8 cellular contexts compared by ENCODE assay signal in the genomic region with DNA sequence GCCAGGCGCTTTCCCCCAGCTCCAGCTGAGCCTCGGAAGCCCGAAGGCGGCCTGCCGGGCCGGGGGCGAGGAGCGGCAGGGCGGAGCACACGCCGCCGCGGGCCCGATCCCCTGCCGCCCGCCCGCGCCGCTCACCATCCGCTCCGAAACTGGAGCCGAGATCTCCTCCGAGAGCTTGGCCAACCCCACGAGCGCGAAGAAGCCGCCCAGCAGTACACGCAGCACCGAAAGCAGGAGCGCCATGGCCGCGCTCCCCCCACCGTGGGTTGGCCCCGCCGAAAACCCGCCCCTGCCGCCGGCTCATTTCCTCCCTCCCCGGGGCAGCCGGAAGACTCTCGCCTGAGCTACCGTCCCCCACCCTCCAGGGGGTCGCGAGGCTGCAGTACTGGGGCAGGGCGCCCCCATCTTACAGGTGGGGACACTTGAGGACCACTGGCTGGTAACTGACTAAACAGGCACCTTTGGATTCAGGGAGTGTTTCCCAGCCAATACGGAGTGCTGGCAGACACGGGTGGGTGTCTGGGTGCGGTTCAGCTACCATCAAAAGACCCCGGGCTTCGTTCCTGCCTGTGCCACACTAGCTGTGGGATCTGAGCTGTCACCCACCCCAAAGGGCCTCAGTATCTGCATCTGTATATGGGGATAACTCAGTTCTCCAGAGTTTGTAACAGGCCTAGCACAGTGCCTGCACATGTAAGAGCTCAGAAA. TPM values are rescaled to one million over a fixed set of nuclear protein-coding genes. Genes with fewer than 3 reads are reported as not detected.
A peak's percentile ranks its signal among the peaks of the same experiment; 100 is the strongest.
DNase-seq lines count a peak whose midpoint lies in the region; ATAC-seq and TF ChIP-seq lines count a peak whose summit lies in the region.

A gene (minus strand): TSS at position 285 of the 708 bp plus-strand sequence. CDS start 42 bp downstream, at position 243.

- H3K9ac ChIP-seq in endocrine pancreas (ENCODE audit: control insufficient read depth, insufficient read depth, low read length): peak within 1 kb of the TSS; percentile 57

- no peaks in the 10 kb centered on the region for H3K27me3 ChIP-seq in endocrine pancreas (ENCODE audit: control insufficient read depth, insufficient read depth, low read length)

- DNase-seq in A172 (ENCODE audit: low spot score) (peak; percentile 8), NCI-H510A (lab: John Stamatoyannopoulos, UW) (peak; percentile 79), mesenteric fat pad (ENCODE audit: low spot score) (peak; percentile 92)
- peak; percentile 36 to 65 (median 58) for DNase-seq in activated CD8-positive, alpha-beta memory T cell treated with anti-CD3 and anti-CD28 coated beads for 48 hours (ENCODE audit: low read depth in 2 of 3, low spot score in 2 of 3)
- DNase-seq in stimulated activated CD8-positive, alpha-beta memory T cell treated with anti-CD3 and anti-CD28 coated beads, Interleukin-15, amount 100 ng/mL, for 1 hour (ENCODE audit: low read depth): peak; percentile 58

- no peaks in the 10 kb centered on the region for H3K4me1 ChIP-seq in endocrine pancreas (ENCODE audit: control insufficient read depth, insufficient read depth, low read length)

- H3K36me3 ChIP-seq in endocrine pancreas (ENCODE audit: control insufficient read depth, insufficient read depth, low read length): no peaks in the 10 kb centered on the region

- peak; percentile 90 for TF ChIP-seq POLR2A in GM18505 (IDR thresholded peaks at IDR 0.05; ENCODE audit: borderline replicate concordance, extremely low read depth, insufficient read depth, insufficient read length)

- H3K9me3 ChIP-seq in endocrine pancreas (ENCODE audit: control insufficient read depth, low read length): no peaks in the 10 kb centered on the region

- peak within 1 kb of the TSS; percentile 68 for H3K4me3 ChIP-seq in endocrine pancreas (ENCODE audit: control insufficient read depth, insufficient read depth, low read length)

- ATAC-seq in GM18505 (IDR thresholded peaks at IDR 0.05; ENCODE audit: unreplicated experiment) (peak; percentile 76), HG02973 (IDR thresholded peaks at IDR 0.05; ENCODE audit: unreplicated experiment) (peak; percentile 79)

RNA-seq across cellular contexts. Expression of the gene that starts here (rescaled TPM):
- 19.7 and 30.6 TPM in 2 replicates for total RNA-seq in A172 (2014; rRNA removed; shearing (Covaris generic))
- 37.2 TPM for total RNA-seq in mesenteric fat pad

Comparison
In these comparisons a context has a peak if more than half of its experiments do, and no peak if none do; other contexts are left out.
1. Peak in every context shown above with its lines: DNase-seq, ATAC-seq and H3K4me3 ChIP-seq.
2. DNase-seq: peak in every context shown above with its lines; median percentile 92 in mesenteric fat pad; 79 in NCI-H510A; 58 in activated CD8-positive, alpha-beta memory T cell treated with anti-CD3 and anti-CD28 coated beads for 48 hours; 58 in stimulated activated CD8-positive, alpha-beta memory T cell treated with anti-CD3 and anti-CD28 coated beads, Interleukin-15, amount 100 ng/mL, for 1 hour; 8 in A172.